Comparison of ENCODE assay signal across 30 cellular contexts in genomic region chr10:117970962-117971361, GRCh38.
"Had no signal": no experiment of that assay in that cellular context is flagged by ENCODE, and none has a peak within 500 bp of the region (broad histone marks: within the 10 kb centered on the region; RNA-seq: fewer than 3 reads in every experiment).

No MANE protein-coding gene starts in this region.

- ATAC-seq: activated CD4-positive, CD25-positive, alpha-beta regulatory T cell treated with anti-CD3 and anti-CD28 coated beads, Interleukin-2, amount 50 U/mL, for 24 hours; activated CD8-positive, alpha-beta T cell treated with anti-CD3 and anti-CD28 coated beads for 36 hours; activated T-cell treated with anti-CD3 and anti-CD28 coated beads, Interleukin-2, amount 50 U/mL, for 4 hours; activated T-helper 17 cell treated with anti-CD3 and anti-CD28 coated beads, Interleukin-2, amount 50 U/mL, for 72 hours; effector memory CD8-positive, alpha-beta T cell; gastroesophageal sphincter; heart right ventricle; T-helper 17 cell had no signal

- DNase-seq: activated B cell treated with CpG ODN at 0.5 μM for 24 hours; activated CD4-positive, alpha-beta T cell treated with anti-CD3 and anti-CD28 coated beads for 48 hours; activated CD4-positive, alpha-beta T cell treated with anti-CD3 and anti-CD28 coated beads, Interleukin-2, amount 50 U/mL, for 1 hour; activated CD4-positive, alpha-beta T cell treated with anti-CD3 and anti-CD28 coated beads, Interleukin-2, amount 50 U/mL, for 48 hours; activated CD8-positive, alpha-beta memory T cell treated with anti-CD3 and anti-CD28 coated beads for 24 hours; activated CD8-positive, alpha-beta T cell treated with anti-CD3 and anti-CD28 coated beads for 36 hours; activated effector memory CD4-positive, alpha-beta T cell treated with Interleukin-2 at 50 U/mL for 16 hours; activated gamma-delta T cell treated with Interleukin-2 at 50 U/mL for 16 hours; activated naive CD4-positive, alpha-beta T cell treated with anti-CD3 and anti-CD28 coated beads, Interleukin-2, amount 50 U/mL, for 16 hours; activated naive CD4-positive, alpha-beta T cell treated with Interleukin-2 at 50 U/mL for 16 hours; activated T-cell treated with anti-CD3 and anti-CD28 coated beads, Interleukin-2, amount 50 U/mL, for 4 hours; amniotic stem cell; anterior cingulate cortex; brain microvascular endothelial cell; caudate nucleus; cortex of kidney; dermis blood vessel endothelial cell; effector CD4-positive, alpha-beta T cell; effector memory CD8-positive, alpha-beta T cell; esophagus squamous epithelium; foreskin melanocyte; heart right ventricle; T-helper 1 cell; T-helper 17 cell had no signal

- H3K4me3 ChIP-seq: esophagus squamous epithelium, gastroesophageal sphincter, heart right ventricle had no signal

- H3K9me3 ChIP-seq: esophagus squamous epithelium, gastroesophageal sphincter had no signal

- H3K4me1 ChIP-seq: esophagus squamous epithelium, gastroesophageal sphincter had no signal

- H3K27ac ChIP-seq: brain microvascular endothelial cell, epithelial cell of prostate, esophagus squamous epithelium, gastroesophageal sphincter had no signal

- H3K36me3 ChIP-seq: brain microvascular endothelial cell, esophagus squamous epithelium, gastroesophageal sphincter, heart right ventricle had no signal

- H3K27me3 ChIP-seq: brain microvascular endothelial cell, gastroesophageal sphincter, heart right ventricle had no signal

- H3K4me1 Mint-ChIP-seq: activated B cell treated with CpG ODN at 0.5 μM for 24 hours; activated T-helper 17 cell treated with anti-CD3 and anti-CD28 coated beads, Interleukin-2, amount 50 U/mL, for 72 hours; T-helper 17 cell had no signal

- H3K9me3 Mint-ChIP-seq: activated CD8-positive, alpha-beta T cell treated with anti-CD3 and anti-CD28 coated beads for 36 hours; activated T-cell treated with anti-CD3 and anti-CD28 coated beads, Interleukin-2, amount 50 U/mL, for 4 hours; effector memory CD8-positive, alpha-beta T cell; T-helper 2 cell treated with Interferon-gamma antibody and Interleukin-4, amounts not matched to agents 5 μg/mL and 100 μg/mL, for 36 hours had no signal

- H3K4me3 Mint-ChIP-seq: activated B cell treated with CpG ODN at 0.5 μM for 24 hours; activated CD8-positive, alpha-beta T cell treated with anti-CD3 and anti-CD28 coated beads for 36 hours; activated naive CD8-positive, alpha-beta T cell; activated T-cell treated with anti-CD3 and anti-CD28 coated beads, Interleukin-2, amount 50 U/mL, for 4 hours; activated T-helper 17 cell treated with anti-CD3 and anti-CD28 coated beads, Interleukin-2, amount 50 U/mL, for 72 hours; effector memory CD8-positive, alpha-beta T cell; T-helper 17 cell; T-helper 2 cell treated with Interferon-gamma antibody and Interleukin-4, amounts not matched to agents 5 μg/mL and 100 μg/mL, for 36 hours had no signal

- H3K27ac Mint-ChIP-seq: activated B cell treated with CpG ODN at 0.5 μM for 24 hours; activated CD8-positive, alpha-beta T cell treated with anti-CD3 and anti-CD28 coated beads for 36 hours; activated naive CD8-positive, alpha-beta T cell; activated T-helper 17 cell treated with anti-CD3 and anti-CD28 coated beads, Interleukin-2, amount 50 U/mL, for 72 hours; effector memory CD8-positive, alpha-beta T cell; T-helper 17 cell; T-helper 2 cell treated with Interferon-gamma antibody and Interleukin-4, amounts not matched to agents 5 μg/mL and 100 μg/mL, for 36 hours had no signal
